ENCODE assay signal across 7 cellular contexts in genomic region chr17:42517516-42517915, GRCh38. TPM values are rescaled to one million over a fixed set of nuclear protein-coding genes. Genes with fewer than 3 reads are reported as not detected.
DNase-seq lines count a peak whose midpoint lies in the region; ATAC-seq, FAIRE-seq and TF ChIP-seq lines count a peak whose summit lies in the region.

No MANE protein-coding gene starts in this region.

- FAIRE-seq in bronchial epithelial cell (lab: Jason Lieb, UNC): peak; percentile 40

- TF ChIP-seq CTCF in GM12875 (IDR thresholded peaks at IDR 0.05; ENCODE audit: borderline replicate concordance, insufficient read depth, low read depth, low read length) (peak; percentile 88), bronchial epithelial cell (IDR thresholded peaks at IDR 0.05; ENCODE audit: insufficient read depth, low read length, severe bottlenecking) (peak; percentile 96)

- peaks cover 7% of the 10 kb centered on the region for H3K36me3 ChIP-seq in bronchial epithelial cell (ENCODE audit: control insufficient read depth, insufficient read depth, low read length)

- H3K27me3 ChIP-seq in bronchial epithelial cell (ENCODE audit: control insufficient read depth, insufficient read depth, low read length): no peaks in the 10 kb centered on the region

- ATAC-seq in HG03571 (IDR thresholded peaks at IDR 0.05; ENCODE audit: unreplicated experiment): no peak

- no peak overlapping the region for H3K4me3 ChIP-seq in GM12875 (ENCODE audit: low read depth, low read length)
- no peak overlapping the region for H3K4me3 ChIP-seq in bronchial epithelial cell (ENCODE audit: low read depth, low read length)

- peak; percentile 57 for DNase-seq in NCI-H2196 (lab: John Stamatoyannopoulos, UW; ENCODE audit: unreplicated experiment)
- DNase-seq in activated CD4-positive, CD25-positive, alpha-beta regulatory T cell treated with anti-CD3 and anti-CD28 coated beads, Interleukin-2, amount 50 U/mL, for 16 hours (ENCODE audit: low read depth, low spot score): peak; percentile 68
- peak; percentile 74 for DNase-seq in bronchial epithelial cell (ENCODE audit: low read depth)
- peak; percentile 89 for DNase-seq in kidney glomerular epithelial cell (lab: John Stamatoyannopoulos, UW)
- DNase-seq in stimulated activated CD4-positive, alpha-beta T cell treated with anti-CD3 and anti-CD28 coated beads, Interleukin-1b, Interleukin-23, amount 100 ng/mL, for 1 hour (ENCODE audit: low read depth in 2 of 2): peak; percentile 60 to 78

RNA-seq across cellular contexts. Expression of gene NAGLU, which starts 18.5 kb away (rescaled TPM):
- 8.4 and 14.2 TPM in 2 replicates for total RNA-seq in bronchial epithelial cell

RNA-seq across cellular contexts. Expression of gene HSD17B1, which starts 35.2 kb away (rescaled TPM):
- 7.4 and 22.8 TPM in 2 replicates for total RNA-seq in bronchial epithelial cell

RNA-seq across cellular contexts. Expression of gene COASY, which starts 44.4 kb away (rescaled TPM):
- total RNA-seq in bronchial epithelial cell: 9.0 and 18.4 TPM in 2 replicates

RNA-seq across cellular contexts. Expression of gene MLX, which starts 49.4 kb away (rescaled TPM):
- 28.3 and 33.2 TPM in 2 replicates for total RNA-seq in bronchial epithelial cell

RNA-seq across cellular contexts. Expression of gene ATP6V0A1, which starts 58.8 kb away (rescaled TPM):
- total RNA-seq in bronchial epithelial cell: 20.0 and 54.2 TPM in 2 replicates
